7 cellular contexts compared by ENCODE assay signal in genomic region chr16:50273888-50274770, GRCh38. TPM values are rescaled to one million over a fixed set of nuclear protein-coding genes. Genes with fewer than 3 reads are reported as not detected.
DNase-seq lines count a peak whose midpoint lies in the region; ATAC-seq lines count a peak whose summit lies in the region.

No MANE protein-coding gene starts in this region.

- no peaks in the 10 kb centered on the region for H3K27me3 Mint-ChIP-seq in T-helper 2 cell treated with Interferon-gamma antibody and Interleukin-4, amounts not matched to agents 5 μg/mL and 100 μg/mL, for 36 hours (ENCODE audit: low read depth)

- peaks cover 81% of the 10 kb centered on the region for H3K4me1 ChIP-seq in effector memory CD4-positive, alpha-beta T cell (ENCODE audit: control insufficient read depth, insufficient read depth, low read length, poor library complexity, severe bottlenecking)

- peak overlapping the region; percentile 95 for H3K27ac ChIP-seq in effector memory CD4-positive, alpha-beta T cell (ENCODE audit: insufficient read depth, low read length, poor library complexity, severe bottlenecking)

- H3K27me3 ChIP-seq in effector memory CD4-positive, alpha-beta T cell (replicated peaks; ENCODE audit: control insufficient read depth, insufficient read depth, low read length, poor library complexity, severe bottlenecking): no peaks in the 10 kb centered on the region

- no peaks in the 10 kb centered on the region for H3K9me3 ChIP-seq in effector memory CD4-positive, alpha-beta T cell (ENCODE audit: control insufficient read depth, low read length)

- H3K4me3 ChIP-seq in effector memory CD4-positive, alpha-beta T cell (ENCODE audit: insufficient read depth, low read depth, low read length, poor library complexity, severe bottlenecking): peak overlapping the region; percentile 59

- peak overlapping the region; percentile 99 for H3K27ac Mint-ChIP-seq in T-helper 2 cell treated with Interferon-gamma antibody and Interleukin-4, amounts not matched to agents 5 μg/mL and 100 μg/mL, for 36 hours

- peaks cover 7% of the 10 kb centered on the region for H3K36me3 ChIP-seq in effector memory CD4-positive, alpha-beta T cell (ENCODE audit: control insufficient read depth, insufficient read depth, low read length)

- peak; percentile 84 for DNase-seq in GM19238 (ENCODE audit: insufficient read length, low spot score)
- peak; percentile 33 for DNase-seq in T-helper 2 cell treated with Interferon-gamma antibody and Interleukin-4, amounts not matched to agents 5 μg/mL and 100 μg/mL, for 36 hours (ENCODE audit: low spot score)
- peak; percentile 33 to 38 (median 33) for DNase-seq in effector memory CD4-positive, alpha-beta T cell
- peak; percentile 36 to 37 for DNase-seq in stimulated activated CD8-positive, alpha-beta memory T cell treated with anti-CD3 and anti-CD28 coated beads, Interleukin-2, amount 100 ng/mL, for 48 hours (ENCODE audit: low read depth in 2 of 2)
- DNase-seq in NCI-H1092 treated with DMSO at 0.1 percent for 48 hours (lab: John Stamatoyannopoulos, UW): no peak
- DNase-seq in mesenteric fat pad (ENCODE audit: low spot score): no peak

- H3K9me3 Mint-ChIP-seq in T-helper 2 cell treated with Interferon-gamma antibody and Interleukin-4, amounts not matched to agents 5 μg/mL and 100 μg/mL, for 36 hours: no peaks in the 10 kb centered on the region

- H3K4me1 Mint-ChIP-seq in T-helper 2 cell treated with Interferon-gamma antibody and Interleukin-4, amounts not matched to agents 5 μg/mL and 100 μg/mL, for 36 hours (ENCODE audit: low read depth): peaks cover 72% of the 10 kb centered on the region

- H3K4me3 Mint-ChIP-seq in T-helper 2 cell treated with Interferon-gamma antibody and Interleukin-4, amounts not matched to agents 5 μg/mL and 100 μg/mL, for 36 hours: peak overlapping the region; percentile 99

- peak; percentile 64 for ATAC-seq in HG03095 (IDR thresholded peaks at IDR 0.05; ENCODE audit: unreplicated experiment)

- H3K36me3 Mint-ChIP-seq in T-helper 2 cell treated with Interferon-gamma antibody and Interleukin-4, amounts not matched to agents 5 μg/mL and 100 μg/mL, for 36 hours (ENCODE audit: low read depth): peaks cover 55% of the 10 kb centered on the region

RNA-seq across cellular contexts. Expression of gene ADCY7, which starts 7.8 kb away (rescaled TPM):
- total RNA-seq in mesenteric fat pad: 26.8 TPM

Comparison
In these comparisons a context has a peak if more than half of its experiments do, and no peak if none do; other contexts are left out.
1. DNase-seq: peak in GM19238 (single experiment), T-helper 2 cell treated with Interferon-gamma antibody and Interleukin-4, amounts not matched to agents 5 μg/mL and 100 μg/mL, for 36 hours (single experiment), effector memory CD4-positive, alpha-beta T cell (3 of 3) and stimulated activated CD8-positive, alpha-beta memory T cell treated with anti-CD3 and anti-CD28 coated beads, Interleukin-2, amount 100 ng/mL, for 48 hours (2 of 2); none in NCI-H1092 treated with DMSO at 0.1 percent for 48 hours (single experiment) and mesenteric fat pad (single experiment).